1 cellular context compared by ENCODE assay signal in genomic region chr9:27436234-27436633, GRCh38.
A peak's percentile ranks its signal among the peaks of the same experiment; 100 is the strongest.
TF ChIP-seq lines count a peak whose summit lies in the region.

No MANE protein-coding gene starts in this region.

TF ChIP-seq in HepG2, 621 proteins besides CTCF, POLR2A, EP300 and RAD21 (continued from another document and continues in another):
- TF ChIP-seq ZNF646 (CRISPR knock-in tag; IDR thresholded peaks at IDR 0.05) (no peak), ZNF878 (CRISPR knock-in tag; IDR thresholded peaks at IDR 0.05) (peak; percentile 82), ZNF337 (CRISPR knock-in tag; IDR thresholded peaks at IDR 0.05; ENCODE audit: borderline replicate concordance, low read depth) (no peak), ZBTB43 (CRISPR knock-in tag; conservative IDR thresholded peaks at IDR 0.05) (0 out of 2 replicates have a peak, but pooled peaks have one; percentile 23), ESRRA (CRISPR knock-in tag; IDR thresholded peaks at IDR 0.05; ENCODE audit: low read depth) (0 out of 2 replicates have a peak, but pooled peaks have one; percentile 64), KMT2A (CRISPR knock-in tag; IDR thresholded peaks at IDR 0.05) (no peak), PBX3 (CRISPR knock-in tag; IDR thresholded peaks at IDR 0.05; ENCODE audit: borderline replicate concordance) (no peak), DNMT3B (CRISPR knock-in tag; conservative IDR thresholded peaks at IDR 0.05) (no peak), ZNF207 (IDR thresholded peaks at IDR 0.05; ENCODE audit: borderline replicate concordance) (no peak), PAWR (CRISPR knock-in tag; IDR thresholded peaks at IDR 0.05; ENCODE audit: borderline replicate concordance) (no peak), ZFP1 (CRISPR knock-in tag; IDR thresholded peaks at IDR 0.05) (peak; percentile 61; the same call in 1 of the 2 replicates), ZNF598 (CRISPR knock-in tag; IDR thresholded peaks at IDR 0.05; ENCODE audit: borderline replicate concordance) (no peak), PPARG (CRISPR knock-in tag; conservative IDR thresholded peaks at IDR 0.05) (peak; percentile 79), SMC3 (IDR thresholded peaks at IDR 0.05; ENCODE audit: low read length) (no peak), ZNF775 (CRISPR knock-in tag; IDR thresholded peaks at IDR 0.05; ENCODE audit: borderline replicate concordance) (no peak), TRIM22 (IDR thresholded peaks at IDR 0.05) (no peak), RARA (CRISPR knock-in tag; IDR thresholded peaks at IDR 0.05) (peak; percentile 99), ZBTB7A (CRISPR knock-in tag; IDR thresholded peaks at IDR 0.05) (no peak), MED13 (CRISPR knock-in tag; IDR thresholded peaks at IDR 0.05) (no peak), ZNF816 (CRISPR knock-in tag; IDR thresholded peaks at IDR 0.05; ENCODE audit: borderline replicate concordance) (peak; percentile 76; the same call in 1 of the 2 replicates), GTF2F1 (IDR thresholded peaks at IDR 0.05; ENCODE audit: low read length) (no peak), ATF3 (CRISPR knock-in tag; IDR thresholded peaks at IDR 0.05) (peak; percentile 60; the same call in 1 of the 2 replicates), ZNF776 (CRISPR knock-in tag; IDR thresholded peaks at IDR 0.05) (no peak), MIER2 (CRISPR knock-in tag; IDR thresholded peaks at IDR 0.05) (0 out of 2 replicates have a peak, but pooled peaks have one; percentile 64), FOSL2 (CRISPR knock-in tag; IDR thresholded peaks at IDR 0.05) (peak; percentile 90), ZFP91 (CRISPR knock-in tag; IDR thresholded peaks at IDR 0.05; ENCODE audit: borderline replicate concordance) (no peak; the same call in 1 of the 2 replicates), HNF1B (CRISPR knock-in tag; IDR thresholded peaks at IDR 0.05) (0 out of 2 replicates have a peak, but pooled peaks have one; percentile 42), MBD4 (IDR thresholded peaks at IDR 0.05; ENCODE audit: borderline replicate concordance, low read length) (no peak), ZNF569 (CRISPR knock-in tag; IDR thresholded peaks at IDR 0.05; ENCODE audit: borderline replicate concordance) (no peak), SSRP1 (CRISPR knock-in tag; IDR thresholded peaks at IDR 0.05) (no peak), ZBTB26 (CRISPR knock-in tag; IDR thresholded peaks at IDR 0.05; ENCODE audit: borderline replicate concordance) (no peak), ZNF24 (IDR thresholded peaks at IDR 0.05) (no peak), ZNF761 (CRISPR knock-in tag; conservative IDR thresholded peaks at IDR 0.05) (no peak), ZBTB46 (CRISPR knock-in tag; IDR thresholded peaks at IDR 0.05; ENCODE audit: borderline replicate concordance) (no peak), PRDM15 (CRISPR knock-in tag; IDR thresholded peaks at IDR 0.05) (no peak), ZNF747 (CRISPR knock-in tag; IDR thresholded peaks at IDR 0.05; ENCODE audit: borderline replicate concordance) (no peak), ZNF773 (CRISPR knock-in tag; IDR thresholded peaks at IDR 0.05; ENCODE audit: borderline replicate concordance) (no peak), ZNF550 (CRISPR knock-in tag; IDR thresholded peaks at IDR 0.05; ENCODE audit: borderline replicate concordance) (no peak)
